Comparison of ENCODE assay signal across 9 cellular contexts in the genomic region with DNA sequence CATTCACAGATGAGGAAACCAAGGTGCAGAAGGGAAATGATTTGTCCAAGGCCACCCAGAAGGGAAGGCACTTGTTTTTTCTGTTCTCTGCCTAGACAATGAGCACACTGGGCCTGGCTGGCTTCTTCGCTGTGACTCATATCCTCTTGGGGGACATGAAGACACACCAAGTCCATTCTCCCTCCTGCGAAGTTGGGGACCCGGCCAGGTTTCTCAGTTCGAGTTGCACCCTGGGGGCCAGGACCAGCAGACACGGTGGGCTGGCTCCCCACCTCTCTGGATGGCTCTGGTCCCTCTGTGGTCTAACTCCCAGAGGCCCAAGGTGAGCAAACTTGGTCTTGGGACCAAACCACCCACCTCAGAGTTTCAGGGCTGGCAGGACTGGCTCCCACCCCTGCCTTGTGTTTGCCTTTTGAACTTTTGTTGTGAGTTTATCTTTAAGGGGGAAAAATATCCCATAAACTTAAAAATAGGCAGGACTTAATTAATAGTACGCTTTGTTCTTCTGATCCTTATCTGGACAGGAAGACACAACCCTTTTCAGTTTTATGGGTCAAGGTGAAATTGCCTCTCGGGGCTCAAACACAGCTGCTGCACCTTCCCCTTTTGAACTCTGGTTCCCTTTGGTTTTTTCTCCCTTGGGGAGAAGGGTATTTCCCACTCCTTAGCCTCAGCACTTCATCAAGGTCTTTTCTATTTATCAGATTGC. TPM values are rescaled to one million over a fixed set of nuclear protein-coding genes. Genes with fewer than 3 reads are reported as not detected.
DNase-seq lines count a peak whose midpoint lies in the region; ATAC-seq, FAIRE-seq and TF ChIP-seq lines count a peak whose summit lies in the region.
"Had no signal": no experiment of that assay in that cellular context is flagged by ENCODE, and none has a peak within 500 bp of the region (broad histone marks: within the 10 kb centered on the region; RNA-seq: fewer than 3 reads in every experiment).

No MANE protein-coding gene starts in this region.

- FAIRE-seq in bronchial epithelial cell (lab: Jason Lieb, UNC), result no peak

- TF ChIP-seq POLR2A in suprapubic skin (IDR thresholded peaks at IDR 0.05), result no peak

- peaks cover 10% of the 10 kb centered on the region for H3K4me1 ChIP-seq in suprapubic skin

- no peak for ATAC-seq in HG02884 (IDR thresholded peaks at IDR 0.05; ENCODE audit: unreplicated experiment)

- DNase-seq in activated T-cell treated with anti-CD3 and anti-CD28 coated beads for 48 hours (ENCODE audit: low read depth), result peak; percentile 12
- DNase-seq in activated T-cell treated with anti-CD3 and anti-CD28 coated beads, Interleukin-2, amount 50 U/mL, for 1 hour, result no peak
- DNase-seq in LHCN-M2 (ENCODE audit: low read depth), result peak; percentile 15
- peak; percentile 17 for DNase-seq in bronchial epithelial cell (ENCODE audit: low read depth)
- DNase-seq in suprapubic skin (ENCODE audit: low spot score in 2 of 2), result no peak
- no peak for DNase-seq in NCI-H2081 (lab: John Stamatoyannopoulos, UW)
- no peak for DNase-seq in NCI-H146 (lab: John Stamatoyannopoulos, UW)
- DNase-seq: DMS 273 treated with DMSO at 0.1 percent for 48 hours had no signal

- no peak for TF ChIP-seq EP300 in suprapubic skin (IDR thresholded peaks at IDR 0.05)

- no peaks in the 10 kb centered on the region for H3K9me3 ChIP-seq in suprapubic skin

- no peaks in the 10 kb centered on the region for H3K36me3 ChIP-seq in bronchial epithelial cell (ENCODE audit: control insufficient read depth, insufficient read depth, low read length)
- no peaks in the 10 kb centered on the region for H3K36me3 ChIP-seq in suprapubic skin

- TF ChIP-seq CTCF in bronchial epithelial cell (IDR thresholded peaks at IDR 0.05; ENCODE audit: insufficient read depth, low read length, severe bottlenecking) (no peak), suprapubic skin (IDR thresholded peaks at IDR 0.05) (no peak)

- H3K4me3 ChIP-seq in bronchial epithelial cell (ENCODE audit: low read depth, low read length) (no peak overlapping the region), suprapubic skin (no peak overlapping the region)

- H3K27ac ChIP-seq in suprapubic skin, result peak overlapping the region; percentile 40

- 36% methylated on average over 7 of the region's 7 CpGs for WGBS in suprapubic skin

- H3K27me3 ChIP-seq in bronchial epithelial cell (ENCODE audit: control insufficient read depth, insufficient read depth, low read length) (no peaks in the 10 kb centered on the region), suprapubic skin (no peaks in the 10 kb centered on the region)

RNA-seq across cellular contexts. Expression of gene MLEC, which starts 9.0 kb away (rescaled TPM):
- 139 and 140 TPM in 2 replicates for total RNA-seq in LHCN-M2 (2014; rRNA removed)
- polyA plus RNA-seq in LHCN-M2 (2012), result 75.2 TPM
- total RNA-seq in bronchial epithelial cell, result 60.3 and 61.9 TPM in 2 replicates
- 10 to 100 TPM; 34.8 to 72.6 (median 60.4) TPM for total RNA-seq in suprapubic skin

RNA-seq across cellular contexts. Expression of gene UNC119B, which starts 32.3 kb away (rescaled TPM):
- total RNA-seq in LHCN-M2 (2014; rRNA removed) (16.2 and 18.7 TPM in 2 replicates), bronchial epithelial cell (12.9 and 19.5 TPM in 2 replicates), suprapubic skin (10 to 100 TPM; 14.2 to 27.6 (median 19.3) TPM)
- polyA plus RNA-seq in LHCN-M2 (2012), result 17.6 TPM

RNA-seq across cellular contexts. Expression of gene CABP1, which starts 37.5 kb away (rescaled TPM):
- total RNA-seq in LHCN-M2 (2014; rRNA removed) (0.45 TPM in 1 of 2 replicates, not detected in the other), bronchial epithelial cell (not detected in 2 replicates), suprapubic skin (under 1 TPM in 3 of 4 donors, not detected in 1; 0.19 to 0.56 (median 0.47) TPM)
- polyA plus RNA-seq in LHCN-M2 (2012), result 0.09 TPM

RNA-seq across cellular contexts. Expression of gene ACADS, which starts 47.7 kb away (rescaled TPM):
- total RNA-seq in LHCN-M2 (2014; rRNA removed) (15.5 and 16.9 TPM in 2 replicates), bronchial epithelial cell (7.4 and 8.2 TPM in 2 replicates), suprapubic skin (10 to 100 TPM; 19.6 to 27.6 (median 24.4) TPM)
- 7.8 TPM for polyA plus RNA-seq in LHCN-M2 (2012)

Comparison
In these comparisons a context has a peak if more than half of its experiments do, and no peak if none do; other contexts are left out.
1. DNase-seq: peak in activated T-cell treated with anti-CD3 and anti-CD28 coated beads for 48 hours (single experiment), LHCN-M2 (single experiment) and bronchial epithelial cell (single experiment); none in activated T-cell treated with anti-CD3 and anti-CD28 coated beads, Interleukin-2, amount 50 U/mL, for 1 hour (single experiment), suprapubic skin (0 of 2), NCI-H2081 (0 of 2) and NCI-H146 (single experiment).